In genomic region chr7:920351-921070, GRCh38 we compare ENCODE assay signal across 11 cellular contexts. TPM values are rescaled to one million over a fixed set of nuclear protein-coding genes. Genes with fewer than 3 reads are reported as not detected.
DNase-seq lines count a peak whose midpoint lies in the region; ATAC-seq and TF ChIP-seq lines count a peak whose summit lies in the region.
"Had no signal": no experiment of that assay in that cellular context is flagged by ENCODE, and none has a peak within 500 bp of the region (broad histone marks: within the 10 kb centered on the region; RNA-seq: fewer than 3 reads in every experiment).

No MANE protein-coding gene starts in this region.

- no peaks in the 10 kb centered on the region for H3K9me3 ChIP-seq in sigmoid colon

- peaks cover 0 to 5% (median 0%) of the 10 kb centered on the region in 4 donors for H3K36me3 ChIP-seq in sigmoid colon

- H3K27ac Mint-ChIP-seq in activated CD4-positive, alpha-beta T cell treated with anti-CD3 and anti-CD28 coated beads, Interleukin-2, amount 10 ng/mL, durations not matched to agents 7 days and 5 days, result peak overlapping the region; percentile 82
- no peak overlapping the region for H3K27ac Mint-ChIP-seq in glutamatergic neuron (ENCODE audit: unreplicated experiment)

- CTCF ChIA-PET in activated CD4-positive, alpha-beta T cell treated with anti-CD3 and anti-CD28 coated beads, Interleukin-2, amount 10 ng/mL, durations not matched to agents 7 days and 5 days (lab: Charles Lee), result interaction anchor here (0.8 to 3.5 kb wide), 2 partner anchors 8 to 11 kb away, joined by 3 to 19 read pairs; no protein-coding TSS in a partner anchor

- POLR2A ChIA-PET in activated CD4-positive, alpha-beta T cell treated with anti-CD3 and anti-CD28 coated beads, Interleukin-2, amount 10 ng/mL, durations not matched to agents 7 days and 5 days (lab: Charles Lee), result no interaction called here

- DNase-seq in COLO668 (lab: John Stamatoyannopoulos, UW; ENCODE audit: unreplicated experiment) (peak; percentile 49), glutamatergic neuron (peak; percentile 10), sigmoid colon (peak; percentile 52), DMS 273 treated with DMSO at 0.1 percent for 48 hours (lab: John Stamatoyannopoulos, UW) (no peak), HUDEP-2 (lab: John Stamatoyannopoulos, UW; ENCODE audit: unreplicated experiment in 76 of 76) (no peak)
- no peak for DNase-seq in activated CD4-positive, alpha-beta T cell treated with anti-CD3 and anti-CD28 coated beads, Interleukin-2, amount 10 ng/mL, durations not matched to agents 7 days and 5 days
- DNase-seq: NCI-H226 had no signal

- intact Hi-C loops in sigmoid colon (cut with DNase I), result no loop called here

- no peak overlapping the region for H3K27ac ChIP-seq in sigmoid colon
- H3K27ac ChIP-seq: epithelial cell of prostate had no signal

- no peaks in the 10 kb centered on the region for H3K36me3 Mint-ChIP-seq in activated CD4-positive, alpha-beta T cell treated with anti-CD3 and anti-CD28 coated beads, Interleukin-2, amount 10 ng/mL, durations not matched to agents 7 days and 5 days (ENCODE audit: low read depth)
- H3K36me3 Mint-ChIP-seq in glutamatergic neuron (ENCODE audit: unreplicated experiment), result no peaks in the 10 kb centered on the region

- TF ChIP-seq CTCF in glutamatergic neuron (IDR thresholded peaks at IDR 0.05; ENCODE audit: partially characterized antibody, unreplicated experiment), result no peak
- no peak for TF ChIP-seq CTCF in sigmoid colon (IDR thresholded peaks at IDR 0.05)

- no peaks in the 10 kb centered on the region for H3K9me3 Mint-ChIP-seq in activated CD4-positive, alpha-beta T cell treated with anti-CD3 and anti-CD28 coated beads, Interleukin-2, amount 10 ng/mL, durations not matched to agents 7 days and 5 days
- peaks cover 8% of the 10 kb centered on the region for H3K9me3 Mint-ChIP-seq in glutamatergic neuron (ENCODE audit: unreplicated experiment)

- ATAC-seq in GM18498 (IDR thresholded peaks at IDR 0.05; ENCODE audit: unreplicated experiment) (no peak), GM18909 (IDR thresholded peaks at IDR 0.05; ENCODE audit: poor library complexity, unreplicated experiment) (no peak)
- ATAC-seq: SK-N-SH treated with all-trans-retinoic acid at 6 μM for 48 hours had no signal

- no peak overlapping the region for H3K4me3 Mint-ChIP-seq in activated CD4-positive, alpha-beta T cell treated with anti-CD3 and anti-CD28 coated beads, Interleukin-2, amount 10 ng/mL, durations not matched to agents 7 days and 5 days
- no peak overlapping the region for H3K4me3 Mint-ChIP-seq in glutamatergic neuron (ENCODE audit: unreplicated experiment)

- TF ChIP-seq POLR2A in sigmoid colon (IDR thresholded peaks at IDR 0.05), result peak in 1 of 2 donors; percentile 15

- peaks cover 0 to 34% (median 23%) of the 10 kb centered on the region in 4 donors for H3K4me1 ChIP-seq in sigmoid colon

- no peaks in the 10 kb centered on the region for H3K27me3 ChIP-seq in sigmoid colon

- no peak for TF ChIP-seq EP300 in sigmoid colon (IDR thresholded peaks at IDR 0.05)

- no peaks in the 10 kb centered on the region for H3K27me3 Mint-ChIP-seq in activated CD4-positive, alpha-beta T cell treated with anti-CD3 and anti-CD28 coated beads, Interleukin-2, amount 10 ng/mL, durations not matched to agents 7 days and 5 days
- H3K27me3 Mint-ChIP-seq in glutamatergic neuron (ENCODE audit: unreplicated experiment), result peaks cover 8% of the 10 kb centered on the region

- no peak overlapping the region for H3K4me3 ChIP-seq in sigmoid colon

- peaks cover 35% of the 10 kb centered on the region for H3K4me1 Mint-ChIP-seq in activated CD4-positive, alpha-beta T cell treated with anti-CD3 and anti-CD28 coated beads, Interleukin-2, amount 10 ng/mL, durations not matched to agents 7 days and 5 days
- peaks cover 8% of the 10 kb centered on the region for H3K4me1 Mint-ChIP-seq in glutamatergic neuron (ENCODE audit: low read depth, unreplicated experiment)

- 14 to 67% methylated on average over 40 of the region's 40 CpGs for WGBS in sigmoid colon, 2 donors

RNA-seq across cellular contexts. Expression of gene ADAP1, which starts 34.0 kb away (rescaled TPM):
- total RNA-seq in activated CD4-positive, alpha-beta T cell treated with anti-CD3 and anti-CD28 coated beads, Interleukin-2, amount 10 ng/mL, durations not matched to agents 7 days and 5 days, result 10 to 100 TPM; 12.4 to 13.5 TPM
- total RNA-seq in glutamatergic neuron (ENCODE audit: unreplicated experiment) (61.1 TPM), sigmoid colon (10 to 100 TPM; 11.4 to 72.6 (median 28.9) TPM)
- polyA plus RNA-seq in sigmoid colon, result 100 to 1,000 TPM in 2 of 3 donors, 10 to 100 TPM in 1; 99.1 to 157 (median 109) TPM

RNA-seq across cellular contexts. Expression of gene GET4, which starts 44.2 kb away (rescaled TPM):
- 10 to 100 TPM; 32.1 to 36.3 TPM for total RNA-seq in activated CD4-positive, alpha-beta T cell treated with anti-CD3 and anti-CD28 coated beads, Interleukin-2, amount 10 ng/mL, durations not matched to agents 7 days and 5 days
- total RNA-seq in glutamatergic neuron (ENCODE audit: unreplicated experiment) (70.2 TPM), sigmoid colon (10 to 100 TPM; 20.3 to 32.4 (median 25.4) TPM)
- 10 to 100 TPM; 25.8 to 51.4 (median 31.2) TPM for polyA plus RNA-seq in sigmoid colon

RNA-seq across cellular contexts. Expression of gene COX19, which starts 54.8 kb away (rescaled TPM):
- 10 to 100 TPM; 18.2 to 20.1 TPM for total RNA-seq in activated CD4-positive, alpha-beta T cell treated with anti-CD3 and anti-CD28 coated beads, Interleukin-2, amount 10 ng/mL, durations not matched to agents 7 days and 5 days
- total RNA-seq in glutamatergic neuron (ENCODE audit: unreplicated experiment) (18.4 TPM), sigmoid colon (10 to 100 TPM in 1 of 4 donors, 1 to 10 TPM in 3; 8.9 to 12.7 (median 9.3) TPM)
- 10 to 100 TPM in 1 of 3 donors, 1 to 10 TPM in 2; 5.1 to 11.5 (median 6.0) TPM for polyA plus RNA-seq in sigmoid colon

Comparison
In these comparisons a context has a peak if more than half of its experiments do, and no peak if none do; other contexts are left out.
1. DNase-seq: peak in COLO668 (single experiment), glutamatergic neuron (single experiment) and sigmoid colon (single experiment); none in activated CD4-positive, alpha-beta T cell treated with anti-CD3 and anti-CD28 coated beads, Interleukin-2, amount 10 ng/mL, durations not matched to agents 7 days and 5 days (single experiment), DMS 273 treated with DMSO at 0.1 percent for 48 hours (single experiment) and HUDEP-2 (0 of 76).